ENCODE assay signal across 21 cellular contexts in the genomic region with DNA sequence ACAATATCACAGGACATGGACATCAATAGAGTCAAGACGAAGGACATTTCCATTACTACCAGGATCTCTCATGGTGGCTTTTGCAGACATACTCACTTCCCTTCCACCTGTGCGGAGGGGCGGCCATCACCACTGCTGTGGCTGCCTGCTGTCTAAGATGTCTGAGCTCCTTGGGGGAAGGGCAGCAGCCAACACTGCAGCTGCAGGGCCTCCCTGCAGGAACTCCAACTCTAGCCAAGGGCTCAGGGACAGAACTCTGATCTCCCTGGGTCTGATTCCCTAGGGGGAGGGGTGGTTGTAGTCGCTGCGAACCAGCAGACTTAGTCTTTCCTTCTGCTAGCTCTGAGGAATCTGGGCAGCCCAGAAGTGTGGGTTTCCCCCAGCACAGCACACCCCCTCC.
"Had no signal": no experiment of that assay in that cellular context is flagged by ENCODE, and none has a peak within 500 bp of the region (broad histone marks: within the 10 kb centered on the region; RNA-seq: fewer than 3 reads in every experiment).

No MANE protein-coding gene starts in this region.

- H3K27ac ChIP-seq: colonic mucosa, tibial artery had no signal

- H3K27me3 ChIP-seq: colonic mucosa had no signal

- DNase-seq: activated CD4-positive, alpha-beta T cell treated with anti-CD3 and anti-CD28 coated beads for 48 hours; activated CD4-positive, CD25-positive, alpha-beta regulatory T cell; activated CD8-positive, alpha-beta T cell treated with anti-CD3 and anti-CD28 coated beads, Interleukin-2, amount 10 ng/mL, durations not matched to agents 7 days and 5 days; activated naive CD4-positive, alpha-beta T cell treated with anti-CD3 and anti-CD28 coated beads for 36 hours; activated naive CD8-positive, alpha-beta T cell treated with anti-CD3 and anti-CD28 coated beads, Interleukin-2, amount 50 U/mL, for 24 hours; activated T-cell treated with anti-CD3 and anti-CD28 coated beads, Interleukin-2, amount 50 U/mL, for 24 hours; anterior cingulate cortex; colonic mucosa; erythroblast; foreskin melanocyte; hypothalamus; islet precursor cell; midbrain; nephron progenitor cell; retina; stimulated activated CD4-positive, alpha-beta T cell treated with anti-CD3 and anti-CD28 coated beads, Interleukin-12 subunit alpha, Interleukin-12 subunit beta, amount 100 ng/mL, for 4 hours; stimulated activated CD4-positive, alpha-beta T cell treated with anti-CD3 and anti-CD28 coated beads, Interleukin-1b, Interleukin-23, amount 100 ng/mL, for 48 hours; stimulated activated naive CD4-positive, alpha-beta T cell treated with Interleukin-2 at 50 U/mL for 16 hours; tibial artery had no signal

- H3K4me3 ChIP-seq: colonic mucosa, lung, tibial artery had no signal

- H3K4me1 ChIP-seq: colonic mucosa, tibial artery had no signal

- H3K36me3 ChIP-seq: colonic mucosa, tibial artery had no signal

- H3K9me3 ChIP-seq: colonic mucosa, tibial artery had no signal

- ATAC-seq: activated CD8-positive, alpha-beta T cell treated with anti-CD3 and anti-CD28 coated beads, Interleukin-2, amount 10 ng/mL, durations not matched to agents 7 days and 5 days; activated naive CD8-positive, alpha-beta T cell treated with anti-CD3 and anti-CD28 coated beads, Interleukin-2, amount 50 U/mL, for 24 hours; left lobe of liver had no signal
